8 cellular contexts compared by ENCODE assay signal in genomic region chr14:101809671-101810514, GRCh38. TPM values are rescaled to one million over a fixed set of nuclear protein-coding genes. Genes with fewer than 3 reads are reported as not detected.
DNase-seq lines count a peak whose midpoint lies in the region; ATAC-seq and TF ChIP-seq lines count a peak whose summit lies in the region.

No MANE protein-coding gene starts in this region.

- H3K9me3 ChIP-seq in neutrophil (no peaks in the 10 kb centered on the region), thyroid gland (no peaks in the 10 kb centered on the region)

- in situ Hi-C loops in SK-MEL-5 (cut with HindIII; ENCODE audit: low pct_unique_long_range_greater_than_20kb, low sequenced_read_pairs): loop anchor here (5.0 kb wide), 2 partner anchors 33 to 47 kb away; no protein-coding TSS in a partner anchor

- H3K4me1 ChIP-seq in neutrophil (ENCODE audit: control insufficient read depth in 1 of 2, insufficient read depth in 1 of 2, low read depth in 1 of 2, low read length in 1 of 2) (peaks cover 19 to 20% of the 10 kb centered on the region in 2 experiments), thyroid gland (peaks cover 21 to 43% of the 10 kb centered on the region in 2 donors)

- peak overlapping the region; percentile 89 for H3K27ac ChIP-seq in neutrophil
- peak overlapping the region; percentile 99 to 100 (median 99) for H3K27ac ChIP-seq in thyroid gland

- H3K36me3 ChIP-seq in neutrophil (peaks cover under 1% of the 10 kb centered on the region), thyroid gland (no peaks in the 10 kb centered on the region)

- intact Hi-C loops in thyroid gland (cut with DNase I): no loop called here

- TF ChIP-seq CTCF in neutrophil (IDR thresholded peaks at IDR 0.05) (no peak), thyroid gland (IDR thresholded peaks at IDR 0.05) (no peak)

- peak; percentile 97 for DNase-seq in NAMALWA (ENCODE audit: low spot score)
- DNase-seq in SK-MEL-5 (ENCODE audit: low read depth, low spot score): peak; percentile 96
- DNase-seq in activated naive CD4-positive, alpha-beta T cell treated with anti-CD3 and anti-CD28 coated beads, Interleukin-2, amount 50 U/mL, for 16 hours: peak; percentile 77
- peak; percentile 84 for DNase-seq in germinal center (ENCODE audit: low spot score)
- DNase-seq in thyroid gland: peak; percentile 88 to 89

- peak; percentile 83 for ATAC-seq in HG02571 (IDR thresholded peaks at IDR 0.05; ENCODE audit: unreplicated experiment)

- 0 to 1% methylated on average over 22 to 23 of the region's 23 CpGs for WGBS in thyroid gland, 2 donors

- H3K27me3 ChIP-seq in neutrophil (no peaks in the 10 kb centered on the region), thyroid gland (no peaks in the 10 kb centered on the region)

- TF ChIP-seq POLR2A in thyroid gland (IDR thresholded peaks at IDR 0.05): peak in 1 of 2 donors; percentile 88

- H3K4me3 ChIP-seq in GM08714 (ENCODE audit: low read length) (peak overlapping the region; percentile 99), neutrophil (ENCODE audit: low read depth in 1 of 2, low read length in 1 of 2) (peak overlapping the region; percentile 71 to 82), thyroid gland (replicated peaks in 1 of 3) (peak overlapping the region; percentile 45 to 78 (median 74))

RNA-seq across cellular contexts. Expression of gene PPP2R5C, which starts 48.4 kb away (rescaled TPM):
- total RNA-seq in SK-MEL-5 (2014; rRNA removed; shearing (Covaris generic)): 216 and 235 TPM in 2 replicates
- 130 and 163 TPM in 2 replicates for polyA plus RNA-seq in SK-MEL-5 (2015; cell fraction: cytosol; rRNA removed)
- 118 and 121 TPM in 2 replicates for polyA plus RNA-seq in SK-MEL-5 (2015; cell fraction: nucleus; rRNA removed)
- total RNA-seq in thyroid gland: 100 to 1,000 TPM; 105 to 209 (median 141) TPM

Comparison
In these comparisons a context has a peak if more than half of its experiments do, and no peak if none do; other contexts are left out.
1. Peak in every context shown above with its lines: DNase-seq, ATAC-seq, H3K4me3 ChIP-seq and H3K27ac ChIP-seq.